In the genomic region with DNA sequence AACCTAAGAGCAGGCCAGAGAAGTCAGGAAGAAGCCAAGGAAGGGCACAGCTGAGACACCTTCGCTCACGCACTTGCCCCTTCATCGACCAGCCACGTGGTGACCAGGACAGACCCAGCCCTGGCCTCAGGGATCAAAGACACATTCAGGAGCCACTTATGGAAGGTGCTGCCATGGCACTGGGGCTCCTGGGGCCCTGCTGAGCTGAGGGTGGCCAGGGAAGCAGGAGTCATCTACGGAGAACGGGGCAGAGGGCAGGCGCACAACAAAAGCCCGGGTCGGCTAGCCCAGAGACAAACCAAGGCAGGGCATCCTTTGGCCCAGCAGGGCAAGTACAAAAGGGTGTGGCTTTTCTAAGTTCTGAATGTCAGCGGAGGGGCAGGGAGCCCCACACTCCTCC, we compare ENCODE assay signal across 18 cellular contexts. TPM values are rescaled to one million over a fixed set of nuclear protein-coding genes. Genes with fewer than 3 reads are reported as not detected.
DNase-seq lines count a peak whose midpoint lies in the region; ATAC-seq, FAIRE-seq and TF ChIP-seq lines count a peak whose summit lies in the region.
"Had no signal": no experiment of that assay in that cellular context is flagged by ENCODE, and none has a peak within 500 bp of the region (broad histone marks: within the 10 kb centered on the region; RNA-seq: fewer than 3 reads in every experiment).

No MANE protein-coding gene starts in this region.

- no peak overlapping the region for H2BK5ac ChIP-seq in mesenchymal stem cell (ENCODE audit: low read depth, low read length, poor library complexity, severe bottlenecking)

- no peak overlapping the region for H2BK12ac ChIP-seq in mesenchymal stem cell (ENCODE audit: low read length in 2 of 2)

- no peak overlapping the region for H3K23ac ChIP-seq in mesenchymal stem cell (ENCODE audit: low read length in 2 of 2)

- no peaks in the 10 kb centered on the region for H3K36me3 ChIP-seq in body of pancreas (replicated peaks in 1 of 2; ENCODE audit: insufficient read depth in 1 of 2, low read depth in 2 of 2)
- peaks cover 0 to 5% of the 10 kb centered on the region in 2 experiments for H3K36me3 ChIP-seq in mesenchymal stem cell (ENCODE audit: control insufficient read depth in 1 of 2, insufficient read depth in 2 of 2, low read depth in 1 of 2, low read length in 2 of 2)
- H3K36me3 ChIP-seq in suprapubic skin, result no peaks in the 10 kb centered on the region

- no peak for FAIRE-seq in D721Med (lab: Jason Lieb, UNC)
- FAIRE-seq: urothelium cell line had no signal

- no peak overlapping the region for H3K9ac ChIP-seq in mesenchymal stem cell (ENCODE audit: low read length)

- no peak overlapping the region for H3K4ac ChIP-seq in mesenchymal stem cell (ENCODE audit: low read depth in 1 of 2, low read length in 2 of 2)

- H3K18ac ChIP-seq in mesenchymal stem cell (ENCODE audit: low read depth in 1 of 2, low read length in 2 of 2), result no peak overlapping the region

- TF ChIP-seq CTCF in body of pancreas (IDR thresholded peaks at IDR 0.05) (no peak), suprapubic skin (IDR thresholded peaks at IDR 0.05) (no peak), D721Med (IDR thresholded peaks at IDR 0.05; ENCODE audit: insufficient read depth, missing control alignments) (no peak)

- whole genome bisulfite sequencing in body of pancreas, 2 donors, result 65 to 75% methylated on average over 10 of the region's 10 CpGs
- WGBS in mesenchymal stem cell, result 91% methylated on average over 10 of the region's 10 CpGs
- 71% methylated on average over 10 of the region's 10 CpGs for WGBS in suprapubic skin

- ATAC-seq in body of pancreas (no peak), HG03378 (IDR thresholded peaks at IDR 0.05; ENCODE audit: unreplicated experiment) (no peak)
- ATAC-seq: natural killer cell, psoas muscle had no signal

- peak overlapping the region; percentile 66 for H4K91ac ChIP-seq in mesenchymal stem cell (ENCODE audit: low read length)

- peak; percentile 38 for DNase-seq in activated effector memory CD4-positive, alpha-beta T cell treated with anti-CD3 and anti-CD28 coated beads, Interleukin-2, amount 50 U/mL, for 16 hours
- DNase-seq in activated effector memory CD4-positive, alpha-beta T cell treated with Interleukin-2 at 50 U/mL for 16 hours, result no peak
- DNase-seq in body of pancreas (no peak), mesenchymal stem cell (no peak), suprapubic skin (ENCODE audit: low spot score in 2 of 2) (no peak), D721Med (ENCODE audit: insufficient read length, low spot score) (no peak), T-helper 2 cell (no peak)
- DNase-seq: activated CD4-positive, alpha-beta T cell treated with anti-CD3 and anti-CD28 coated beads for 48 hours; COR-L47; hippocampal formation; natural killer cell; NCI-H1417 treated with DMSO at 0.1 percent for 48 hours; NCI-H2107; stimulated activated CD4-positive, alpha-beta T cell treated with anti-CD3 and anti-CD28 coated beads, Interleukin-2, amount 100 ng/mL, for 48 hours had no signal

- H2BK15ac ChIP-seq in mesenchymal stem cell (ENCODE audit: low read depth, poor library complexity, severe bottlenecking), result no peak overlapping the region

- H3K27ac ChIP-seq in body of pancreas (peak overlapping the region; percentile 86 to 97 (median 92)), mesenchymal stem cell (ENCODE audit: low read length, poor library complexity, severe bottlenecking) (no peak overlapping the region), suprapubic skin (peak overlapping the region; percentile 50)
- H3K27ac ChIP-seq: psoas muscle had no signal

- H2AFZ ChIP-seq in mesenchymal stem cell (ENCODE audit: low read depth, low read length), result no peak overlapping the region

- H3K4me3 ChIP-seq in body of pancreas, result no peak overlapping the region
- H3K4me3 ChIP-seq in mesenchymal stem cell (ENCODE audit: insufficient read depth in 1 of 2, low read depth in 1 of 2, low read length in 2 of 2), result no peak overlapping the region
- H3K4me3 ChIP-seq in suprapubic skin, result no peak overlapping the region
- H3K4me3 ChIP-seq: psoas muscle had no signal

- H3K27me3 ChIP-seq in body of pancreas (peaks cover 0 to 10% of the 10 kb centered on the region in 2 donors), mesenchymal stem cell (ENCODE audit: control insufficient read depth in 1 of 2, insufficient read depth in 1 of 2, low read length in 2 of 2) (peaks cover 17 to 38% of the 10 kb centered on the region in 2 experiments), suprapubic skin (peaks cover 41% of the 10 kb centered on the region)

- H4K8ac ChIP-seq in mesenchymal stem cell (ENCODE audit: low read length), result no peak overlapping the region

- no peak overlapping the region for H3K14ac ChIP-seq in mesenchymal stem cell (ENCODE audit: low read length in 2 of 2)

- no peaks in the 10 kb centered on the region for H3K9me3 ChIP-seq in body of pancreas
- H3K9me3 ChIP-seq in mesenchymal stem cell (ENCODE audit: control insufficient read depth, low read length), result no peaks in the 10 kb centered on the region
- H3K9me3 ChIP-seq in suprapubic skin, result no peaks in the 10 kb centered on the region
- H3K9me3 ChIP-seq: psoas muscle had no signal

- TF ChIP-seq EP300 in suprapubic skin (IDR thresholded peaks at IDR 0.05), result no peak

- intact Hi-C loops in body of pancreas (cut with DNase I), result no loop called here

- H3K4me2 ChIP-seq in mesenchymal stem cell (ENCODE audit: low read length, poor library complexity, severe bottlenecking), result no peak overlapping the region

- no peak overlapping the region for H2AK5ac ChIP-seq in mesenchymal stem cell (ENCODE audit: low read length, severe bottlenecking)

- H2BK120ac ChIP-seq in mesenchymal stem cell (ENCODE audit: low read depth, low read length), result no peak overlapping the region

- H3K4me1 ChIP-seq in body of pancreas, result peaks cover 36% of the 10 kb centered on the region
- peaks cover 21% of the 10 kb centered on the region for H3K4me1 ChIP-seq in mesenchymal stem cell (ENCODE audit: control insufficient read depth, insufficient read depth, low read depth, low read length)
- peaks cover 28% of the 10 kb centered on the region for H3K4me1 ChIP-seq in suprapubic skin
- H3K4me1 ChIP-seq: psoas muscle had no signal

- no peaks in the 10 kb centered on the region for H3K79me1 ChIP-seq in mesenchymal stem cell (replicated peaks; ENCODE audit: low read length, poor library complexity, severe bottlenecking)

- TF ChIP-seq POLR2A in body of pancreas (IDR thresholded peaks at IDR 0.05) (no peak), suprapubic skin (IDR thresholded peaks at IDR 0.05) (no peak)

RNA-seq across cellular contexts. Expression of a gene that starts 2.3 kb away (rescaled TPM):
- total RNA-seq in body of pancreas (10 to 100 TPM; 66.4 to 75.8 TPM), suprapubic skin (100 to 1,000 TPM in 3 of 4 donors, 10 to 100 TPM in 1; 75.9 to 114 (median 109) TPM)
- polyA plus RNA-seq in mesenchymal stem cell (2013, experiment 1 of 2), result 4.8 TPM
- polyA plus RNA-seq in mesenchymal stem cell (2013, experiment 2 of 2), result 5.1 TPM
- total RNA-seq: activated T-helper 2 cell treated with anti-CD3 and anti-CD28 coated beads, Interferon-gamma antibody, Interleukin-2, Interleukin-4, amounts not matched to agents 10 μg/mL and 5 μg/mL and 100 μg/mL, durations not matched to agents 14 hours and 24 hours and 36 hours had no signal

RNA-seq across cellular contexts. Expression of a gene that starts 55.7 kb away (rescaled TPM):
- total RNA-seq in body of pancreas (1 to 10 TPM; 3.1 to 9.6 TPM), suprapubic skin (10 to 100 TPM; 17.5 to 55.7 (median 44.8) TPM)
- 32.6 TPM for polyA plus RNA-seq in mesenchymal stem cell (2013, experiment 1 of 2)
- 31.7 TPM for polyA plus RNA-seq in mesenchymal stem cell (2013, experiment 2 of 2)
